In the genomic region with DNA sequence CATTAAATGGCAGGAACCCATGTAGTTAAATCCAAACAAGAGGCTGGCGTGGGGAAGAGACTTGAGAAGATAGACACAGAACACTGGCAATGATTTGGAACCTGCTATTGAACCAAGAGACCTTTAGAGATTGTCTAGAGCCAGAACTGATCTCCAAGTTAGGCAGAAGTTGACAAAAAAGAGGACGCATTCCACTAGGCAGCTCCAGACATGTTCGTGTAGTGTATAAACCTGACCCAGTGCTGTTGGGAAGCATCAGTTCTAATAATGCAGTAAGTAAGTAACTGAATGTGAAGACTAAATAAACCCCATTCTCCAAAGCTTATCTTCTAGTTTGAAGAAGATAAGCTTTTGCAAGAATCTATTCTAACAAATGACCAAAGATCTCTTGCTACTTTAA, we compare ENCODE assay signal across 1 cellular context.
TF ChIP-seq lines count a peak whose summit lies in the region.

No MANE protein-coding gene starts in this region.

TF ChIP-seq in IMR-90, 13 proteins besides CTCF, POLR2A, EP300 and RAD21:
- TF ChIP-seq RCOR1 (IDR thresholded peaks at IDR 0.05; ENCODE audit: insufficient replicate concordance, low read length) (no peak), BHLHE40 (IDR thresholded peaks at IDR 0.05; ENCODE audit: low read depth, low read length) (no peak), MAZ (IDR thresholded peaks at IDR 0.05; ENCODE audit: borderline replicate concordance, low read depth, low read length) (no peak), MAFK (IDR thresholded peaks at IDR 0.05; ENCODE audit: low read depth, low read length) (no peak), CHD1 (IDR thresholded peaks at IDR 0.05; ENCODE audit: low read depth, low read length) (no peak), FOS (IDR thresholded peaks at IDR 0.05; ENCODE audit: low read depth, low read length) (no peak), MXI1 (IDR thresholded peaks at IDR 0.05; ENCODE audit: borderline replicate concordance, low read depth, low read length) (no peak), CEBPB (IDR thresholded peaks at IDR 0.05; ENCODE audit: low read depth, low read length) (no peak), NFE2L2 (IDR thresholded peaks at IDR 0.05; ENCODE audit: low read depth, low read length) (no peak), ELK1 (IDR thresholded peaks at IDR 0.05; ENCODE audit: borderline replicate concordance, low read depth, low read length) (no peak), SMC3 (IDR thresholded peaks at IDR 0.05; ENCODE audit: low read depth, low read length) (no peak), RFX5 (IDR thresholded peaks at IDR 0.05; ENCODE audit: low read depth, low read length) (no peak)
- TF ChIP-seq, protein P1, sequence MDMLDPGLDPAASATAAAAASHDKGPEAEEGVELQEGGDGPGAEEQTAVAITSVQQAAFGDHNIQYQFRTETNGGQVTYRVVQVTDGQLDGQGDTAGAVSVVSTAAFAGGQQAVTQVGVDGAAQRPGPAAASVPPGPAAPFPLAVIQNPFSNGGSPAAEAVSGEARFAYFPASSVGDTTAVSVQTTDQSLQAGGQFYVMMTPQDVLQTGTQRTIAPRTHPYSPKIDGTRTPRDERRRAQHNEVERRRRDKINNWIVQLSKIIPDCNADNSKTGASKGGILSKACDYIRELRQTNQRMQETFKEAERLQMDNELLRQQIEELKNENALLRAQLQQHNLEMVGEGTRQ (IDR thresholded peaks at IDR 0.05; ENCODE audit: low read depth, low read length), result no peak
